In genomic region chr1:160633330-160633903, GRCh38 we compare ENCODE assay signal across 2 cellular contexts.
TF ChIP-seq lines count a peak whose summit lies in the region.

No MANE protein-coding gene starts in this region.

TF ChIP-seq in K562, 482 proteins besides CTCF, POLR2A, EP300 and RAD21 (continued from another document):
- TF ChIP-seq MTA1 (IDR thresholded peaks at IDR 0.05; ENCODE audit: borderline replicate concordance) (no peak), NELFE (IDR thresholded peaks at IDR 0.05; ENCODE audit: insufficient read depth, insufficient read length) (no peak), ZNF445 (CRISPR knock-in tag; IDR thresholded peaks at IDR 0.05; ENCODE audit: low read depth) (no peak), PTBP1 (IDR thresholded peaks at IDR 0.05; ENCODE audit: low read depth, low read length) (no peak), ZNF3 (CRISPR knock-in tag; IDR thresholded peaks at IDR 0.05) (no peak), ZNF232 (CRISPR knock-in tag; IDR thresholded peaks at IDR 0.05) (no peak), ZBTB7A (IDR thresholded peaks at IDR 0.05; ENCODE audit: borderline replicate concordance, control insufficient read depth, low read depth, low read length) (no peak), ZFP36 (IDR thresholded peaks at IDR 0.05; ENCODE audit: low read depth, low read length, partially characterized antibody) (no peak), RFX7 (CRISPR knock-in tag; IDR thresholded peaks at IDR 0.05) (no peak), MAX (CRISPR knock-in tag; IDR thresholded peaks at IDR 0.05) (no peak), HMGXB4 (CRISPR knock-in tag; IDR thresholded peaks at IDR 0.05) (no peak), SP1 (CRISPR knock-in tag; IDR thresholded peaks at IDR 0.05) (no peak), ZFPM2 (CRISPR knock-in tag; IDR thresholded peaks at IDR 0.05) (no peak), SMARCC2 (IDR thresholded peaks at IDR 0.05; ENCODE audit: low read depth) (no peak)

TF ChIP-seq in WTC11, 78 proteins besides CTCF, POLR2A, EP300 and RAD21:
- TF ChIP-seq MLX (CRISPR knock-in tag; IDR thresholded peaks at IDR 0.05): no peak
- no peak for TF ChIP-seq ZNF396 (CRISPR knock-in tag; IDR thresholded peaks at IDR 0.05; ENCODE audit: borderline replicate concordance)
